7 cellular contexts compared by ENCODE assay signal in genomic region chr1:84768634-84769033, GRCh38.
"Had no signal": no experiment of that assay in that cellular context is flagged by ENCODE, and none has a peak within 500 bp of the region (broad histone marks: within the 10 kb centered on the region; RNA-seq: fewer than 3 reads in every experiment).

No MANE protein-coding gene starts in this region.

- ATAC-seq: GM23338, HCT116, HepG2, K562 had no signal

- H3K9me3 ChIP-seq: HAP-1 had no signal

- H3K4me2 ChIP-seq: GM23338 had no signal

- FAIRE-seq: HepG2, K562 had no signal

- H2AFZ ChIP-seq: GM23338 had no signal

- H3K36me3 ChIP-seq: HAP-1 had no signal

- DNase-seq: H7, KG1 had no signal

- H3K27ac Mint-ChIP-seq: GM23338 had no signal

- H3K4me3 ChIP-seq: GM23338, HAP-1, K562 had no signal

- H3K4me3 Mint-ChIP-seq: GM23338 had no signal

- H3K4me1 ChIP-seq: HAP-1 had no signal
